In genomic region chr2:55885129-55885943, GRCh38 we compare ENCODE assay signal across 10 cellular contexts. TPM values are rescaled to one million over a fixed set of nuclear protein-coding genes. Genes with fewer than 3 reads are reported as not detected.
DNase-seq lines count a peak whose midpoint lies in the region; ATAC-seq and TF ChIP-seq lines count a peak whose summit lies in the region.
"Had no signal": no experiment of that assay in that cellular context is flagged by ENCODE, and none has a peak within 500 bp of the region (broad histone marks: within the 10 kb centered on the region; RNA-seq: fewer than 3 reads in every experiment).

No MANE protein-coding gene starts in this region.

- no peak overlapping the region for H3K4me3 Mint-ChIP-seq in GM23338
- H3K4me3 Mint-ChIP-seq: T-cell had no signal

- H3K4me3 ChIP-seq in SK-N-MC (no peak overlapping the region), gastroesophageal sphincter (no peak overlapping the region), gastrocnemius medialis (no peak overlapping the region), GM23338 (no peak overlapping the region)

- intact Hi-C loops in gastrocnemius medialis (cut with DNase I; ENCODE audit: low total_unique reads) = no loop called here

- 59 to 65% methylated on average over 10 to 11 of the region's 11 CpGs for WGBS in gastroesophageal sphincter (ENCODE audit: low coverage in 1 of 2), 2 donors

- H3K79me2 ChIP-seq in GM23338 (replicated peaks; ENCODE audit: insufficient read depth) = no peaks in the 10 kb centered on the region

- peaks cover 4% of the 10 kb centered on the region for H3K27me3 Mint-ChIP-seq in GM23338 (ENCODE audit: insufficient read depth, low read depth, poor library complexity)
- H3K27me3 Mint-ChIP-seq: T-cell had no signal

- TF ChIP-seq POLR2A in gastroesophageal sphincter (IDR thresholded peaks at IDR 0.05) (no peak), gastrocnemius medialis (IDR thresholded peaks at IDR 0.05) (no peak)

- H3K9me2 ChIP-seq in GM23338 (ENCODE audit: insufficient read depth) = no peaks in the 10 kb centered on the region

- no peak overlapping the region for H2AFZ ChIP-seq in GM23338

- no peaks in the 10 kb centered on the region for H3K36me3 ChIP-seq in SK-N-MC (ENCODE audit: insufficient read depth, low read length)
- H3K36me3 ChIP-seq in gastroesophageal sphincter = peaks cover 0 to 4% of the 10 kb centered on the region in 2 donors
- no peaks in the 10 kb centered on the region for H3K36me3 ChIP-seq in gastrocnemius medialis
- no peaks in the 10 kb centered on the region; the same call in 1 of the 2 replicates for H3K36me3 ChIP-seq in GM23338 (ENCODE audit: insufficient read depth)

- no peaks in the 10 kb centered on the region for H4K20me1 ChIP-seq in GM23338 (replicated peaks; ENCODE audit: insufficient read depth)

- no peak overlapping the region for H3K27ac Mint-ChIP-seq in GM23338
- H3K27ac Mint-ChIP-seq: T-cell had no signal

- H3K4me1 ChIP-seq in gastroesophageal sphincter (peaks cover 0 to 35% (median 7%) of the 10 kb centered on the region in 3 donors), gastrocnemius medialis (no peaks in the 10 kb centered on the region), GM23338 (ENCODE audit: insufficient read depth) (no peaks in the 10 kb centered on the region)

- H3K9me3 Mint-ChIP-seq in GM23338 = no peaks in the 10 kb centered on the region
- H3K9me3 Mint-ChIP-seq: T-cell had no signal

- H3K27me3 ChIP-seq in gastroesophageal sphincter (no peaks in the 10 kb centered on the region), gastrocnemius medialis (no peaks in the 10 kb centered on the region), GM23338 (ENCODE audit: insufficient read depth) (no peaks in the 10 kb centered on the region)

- no peak overlapping the region for H3K9ac ChIP-seq in SK-N-MC (ENCODE audit: insufficient read length)

- no peak for TF ChIP-seq EP300 in gastroesophageal sphincter (IDR thresholded peaks at IDR 0.05)

- H3F3A ChIP-seq in GM23338 (replicated peaks; ENCODE audit: low read depth) = no peaks in the 10 kb centered on the region

- DNase-seq in H4 (ENCODE audit: low spot score) = peak; percentile 87
- peak; percentile 26 for DNase-seq in SK-N-MC (ENCODE audit: low read depth, low spot score)
- no peak for DNase-seq in gastrocnemius medialis
- no peak for DNase-seq in GM10266 (ENCODE audit: extremely low spot score)
- DNase-seq in NCI-H1417 treated with DMSO at 0.1 percent for 48 hours (lab: John Stamatoyannopoulos, UW) = no peak
- DNase-seq in GM23338 (ENCODE audit: low spot score) = no peak
- DNase-seq in inferior parietal cortex (ENCODE audit: extremely low spot score) = no peak
- DNase-seq: anterior cingulate cortex, T-cell had no signal

- in situ Hi-C loops in gastrocnemius medialis (cut with MboI; ENCODE audit: low sequenced_read_pairs in 4 of 4) = no loop called here

- H3K4me1 Mint-ChIP-seq in GM23338 = peaks cover 12% of the 10 kb centered on the region; the same call in 2 of the 3 replicates
- H3K4me1 Mint-ChIP-seq: T-cell had no signal

- ATAC-seq in gastroesophageal sphincter (peak; percentile 85), gastrocnemius medialis (peak; percentile 65 to 84), GM23338 (no peak)
- ATAC-seq: T-cell had no signal

- H3K9me3 ChIP-seq in SK-N-MC (ENCODE audit: low read depth, low read length) (no peaks in the 10 kb centered on the region), gastroesophageal sphincter (no peaks in the 10 kb centered on the region), gastrocnemius medialis (no peaks in the 10 kb centered on the region)

- no peaks in the 10 kb centered on the region for H3K36me3 Mint-ChIP-seq in GM23338 (ENCODE audit: low read depth)
- H3K36me3 Mint-ChIP-seq: T-cell had no signal

- TF ChIP-seq CTCF in gastroesophageal sphincter (IDR thresholded peaks at IDR 0.05) = no peak
- no peak for TF ChIP-seq CTCF in gastrocnemius medialis (IDR thresholded peaks at IDR 0.05 in 4 of 5, conservative IDR thresholded peaks at IDR 0.05 in 1 of 5)
- TF ChIP-seq CTCF in GM10266 (IDR thresholded peaks at IDR 0.05; ENCODE audit: control insufficient read depth, insufficient read depth, low read depth, missing control alignments) = no peak
- no peak for TF ChIP-seq CTCF in GM23338 (conservative IDR thresholded peaks at IDR 0.05; ENCODE audit: low read depth in 2 of 2)

- H3K27ac ChIP-seq in SK-N-MC (no peak overlapping the region), gastroesophageal sphincter (peak overlapping the region; percentile 40 to 60 (median 44)), gastrocnemius medialis (peak overlapping the region in 1 of 4 donors; percentile 15), GM23338 (ENCODE audit: low read depth) (no peak overlapping the region)

- no peak overlapping the region for H3K4me2 ChIP-seq in GM23338

TF ChIP-seq in GM23338, 12 proteins besides CTCF, POLR2A, EP300 and RAD21 (continues in another document):
- TF ChIP-seq ZNF331 (CRISPR knock-in tag; IDR thresholded peaks at IDR 0.05; ENCODE audit: low read depth) (no peak), ZNF114 (CRISPR knock-in tag; IDR thresholded peaks at IDR 0.05) (no peak), EZH2 (IDR thresholded peaks at IDR 0.05; ENCODE audit: low read depth, unreplicated experiment) (no peak), ETS1 (IDR thresholded peaks at IDR 0.05) (no peak), NANOG (IDR thresholded peaks at IDR 0.05; ENCODE audit: borderline replicate concordance) (no peak), JUNB (IDR thresholded peaks at IDR 0.05; ENCODE audit: unreplicated experiment) (no peak), CREB1 (CRISPR knock-in tag; IDR thresholded peaks at IDR 0.05; ENCODE audit: low read depth) (no peak), EZH2phosphoT487 (IDR thresholded peaks at IDR 0.05; ENCODE audit: unreplicated experiment) (no peak)

RNA-seq across cellular contexts. Expression of gene EFEMP1, which starts 38.2 kb away (rescaled TPM):
- 0.51 and 2.0 TPM in 2 replicates for total RNA-seq in H4 (2014; rRNA removed; shearing (Covaris generic))
- total RNA-seq in gastroesophageal sphincter = 100 to 1,000 TPM in 1 of 4 donors, 10 to 100 TPM in 3; 70.5 to 141 (median 91.9) TPM
- 10 to 100 TPM in 3 of 4 donors, 1 to 10 TPM in 1; 1.5 to 30.1 (median 20.8) TPM for total RNA-seq in gastrocnemius medialis
- total RNA-seq in GM23338 (2014; rRNA removed; shearing (Covaris generic)) = 20.2 and 22.5 TPM in 2 replicates
- polyA plus RNA-seq in GM23338 (2016; fragmentation: Nextera tagmentation; extraction: Ambion mirVana) = 9.1 and 12.6 TPM in 2 replicates

Comparison
In these comparisons a context has a peak if more than half of its experiments do, and no peak if none do; other contexts are left out.
1. DNase-seq: peak in H4 (single experiment) and SK-N-MC (single experiment); none in gastrocnemius medialis (0 of 2), GM10266 (single experiment), NCI-H1417 treated with DMSO at 0.1 percent for 48 hours (single experiment), GM23338 (single experiment) and inferior parietal cortex (single experiment).
2. H3K27ac ChIP-seq: peak in gastroesophageal sphincter (4 of 4); none in SK-N-MC (single experiment) and GM23338 (single experiment).